ENCODE assay signal across 1 cellular context in genomic region chr3:24019585-24019984, GRCh38.
TF ChIP-seq lines count a peak whose summit lies in the region.

No MANE protein-coding gene starts in this region.

TF ChIP-seq in GM23338, 12 proteins besides CTCF, POLR2A, EP300 and RAD21 (continued from another document):
- TF ChIP-seq CREB1 (CRISPR knock-in tag; IDR thresholded peaks at IDR 0.05; ENCODE audit: low read depth) (no peak), EZH2 (IDR thresholded peaks at IDR 0.05; ENCODE audit: low read depth, unreplicated experiment) (no peak), STAT1 (IDR thresholded peaks at IDR 0.05; ENCODE audit: unreplicated experiment) (no peak)
TF ChIP-seq in GM23338: peak in this region for 0.
